26 cellular contexts compared by ENCODE assay signal in genomic region chr14:95336192-95336760, GRCh38.
"Had no signal": no experiment of that assay in that cellular context is flagged by ENCODE, and none has a peak within 500 bp of the region (broad histone marks: within the 10 kb centered on the region; RNA-seq: fewer than 3 reads in every experiment).

No MANE protein-coding gene starts in this region.

- H3K36me3 Mint-ChIP-seq: activated naive CD4-positive, alpha-beta T cell treated with anti-CD3 and anti-CD28 coated beads, Interleukin-2, amount 50 U/mL, for 24 hours; WTC11 had no signal

- H3K9me3 Mint-ChIP-seq: activated naive CD4-positive, alpha-beta T cell treated with anti-CD3 and anti-CD28 coated beads, Interleukin-2, amount 50 U/mL, for 24 hours; activated naive CD8-positive, alpha-beta T cell treated with anti-CD3 and anti-CD28 coated beads, Interleukin-2, amount 50 U/mL, for 24 hours; T-helper 1 cell treated with Interleukin-12 subunit alpha and Interleukin-12 subunit beta and Interleukin-4 antibody, amounts not matched to agents 30 μg/mL and 1 μg/mL, for 36 hours had no signal

- H3K4me3 Mint-ChIP-seq: activated CD8-positive, alpha-beta T cell treated with anti-CD3 and anti-CD28 coated beads, Interleukin-2, amount 10 ng/mL, durations not matched to agents 7 days and 5 days; activated naive CD4-positive, alpha-beta T cell treated with anti-CD3 and anti-CD28 coated beads, Interleukin-2, amount 50 U/mL, for 24 hours; activated naive CD8-positive, alpha-beta T cell treated with anti-CD3 and anti-CD28 coated beads, Interleukin-2, amount 50 U/mL, for 24 hours; T-helper 1 cell treated with Interleukin-12 subunit alpha and Interleukin-12 subunit beta and Interleukin-4 antibody, amounts not matched to agents 30 μg/mL and 1 μg/mL, for 36 hours; WTC11 had no signal

- FAIRE-seq: RCC 7860 had no signal

- H3K27me3 ChIP-seq: brain microvascular endothelial cell, SJSA1 had no signal

- H3K4me3 ChIP-seq: cardiac muscle cell, SJSA1 had no signal

- H3K9me3 ChIP-seq: SJSA1 had no signal

- H3K27ac ChIP-seq: brain microvascular endothelial cell, cardiac muscle cell, SJSA1 had no signal

- H3K4me1 ChIP-seq: SJSA1 had no signal

- H3K4me1 Mint-ChIP-seq: activated naive CD4-positive, alpha-beta T cell treated with anti-CD3 and anti-CD28 coated beads, Interleukin-2, amount 50 U/mL, for 24 hours had no signal

- DNase-seq: activated CD4-positive, alpha-beta T cell treated with anti-CD3 and anti-CD28 coated beads for 48 hours; activated CD4-positive, alpha-beta T cell treated with anti-CD3 and anti-CD28 coated beads, Interleukin-2, amount 50 U/mL, for 4 hours; activated CD4-positive, CD25-positive, alpha-beta regulatory T cell treated with anti-CD3 and anti-CD28 coated beads, Interleukin-2, amount 50 U/mL, for 72 hours; activated CD8-positive, alpha-beta memory T cell treated with anti-CD3 and anti-CD28 coated beads, Interleukin-2, amount 50 U/mL, for 48 hours; activated CD8-positive, alpha-beta T cell treated with anti-CD3 and anti-CD28 coated beads, Interleukin-2, amount 10 ng/mL, durations not matched to agents 7 days and 5 days; activated naive CD4-positive, alpha-beta T cell; activated naive CD8-positive, alpha-beta T cell treated with anti-CD3 and anti-CD28 coated beads, Interleukin-2, amount 50 U/mL, for 24 hours; activated T-cell treated with anti-CD3 and anti-CD28 coated beads, Interleukin-2, amount 50 U/mL, for 1 hour; amniotic stem cell; brain microvascular endothelial cell; MM.1S; NCI-H1105; NCI-H1436; NCI-H1694 treated with DMSO at 0.1 percent for 48 hours; NCI-H2029 treated with DMSO at 0.1 percent for 48 hours; NCI-H345; NCI-H510A; NCI-H69; PC-3; SHP77 had no signal

- H3K27ac Mint-ChIP-seq: activated CD8-positive, alpha-beta T cell treated with anti-CD3 and anti-CD28 coated beads, Interleukin-2, amount 10 ng/mL, durations not matched to agents 7 days and 5 days; activated naive CD4-positive, alpha-beta T cell treated with anti-CD3 and anti-CD28 coated beads, Interleukin-2, amount 50 U/mL, for 24 hours; activated naive CD8-positive, alpha-beta T cell treated with anti-CD3 and anti-CD28 coated beads, Interleukin-2, amount 50 U/mL, for 24 hours; T-helper 1 cell treated with Interleukin-12 subunit alpha and Interleukin-12 subunit beta and Interleukin-4 antibody, amounts not matched to agents 30 μg/mL and 1 μg/mL, for 36 hours; WTC11 had no signal

- H3K36me3 ChIP-seq: brain microvascular endothelial cell, cardiac muscle cell, SJSA1 had no signal

- ATAC-seq: activated CD8-positive, alpha-beta T cell treated with anti-CD3 and anti-CD28 coated beads, Interleukin-2, amount 10 ng/mL, durations not matched to agents 7 days and 5 days; activated naive CD8-positive, alpha-beta T cell treated with anti-CD3 and anti-CD28 coated beads, Interleukin-2, amount 50 U/mL, for 24 hours; PC-3; WTC11 had no signal
